In genomic region chr2:223549215-223549614, GRCh38 we compare ENCODE assay signal across 11 cellular contexts. TPM values are rescaled to one million over a fixed set of nuclear protein-coding genes. Genes with fewer than 3 reads are reported as not detected.
A peak's percentile ranks its signal among the peaks of the same experiment; 100 is the strongest.
DNase-seq lines count a peak whose midpoint lies in the region; ATAC-seq and TF ChIP-seq lines count a peak whose summit lies in the region.
"Had no signal": no experiment of that assay in that cellular context is flagged by ENCODE, and none has a peak within 500 bp of the region (broad histone marks: within the 10 kb centered on the region; RNA-seq: fewer than 3 reads in every experiment).

No MANE protein-coding gene starts in this region.

- 24 to 30% methylated on average over 8 of the region's 8 CpGs for WGBS in tibial nerve, 2 donors

- no peaks in the 10 kb centered on the region for H3K79me2 ChIP-seq in ACC112 (ENCODE audit: control insufficient read depth, insufficient read depth, low read length, unreplicated experiment)

- H3K27ac ChIP-seq in ACC112 (ENCODE audit: low read depth, low read length) (peak overlapping the region; percentile 64), tibial nerve (no peak overlapping the region), uterus (no peak overlapping the region)
- H3K27ac ChIP-seq: HL-60 had no signal

- H3K36me3 ChIP-seq in ACC112 (ENCODE audit: insufficient read depth, low read length) (no peaks in the 10 kb centered on the region), tibial nerve (no peaks in the 10 kb centered on the region), uterus (no peaks in the 10 kb centered on the region)

- peaks cover 8% of the 10 kb centered on the region for H3K27me3 Mint-ChIP-seq in glutamatergic neuron (ENCODE audit: unreplicated experiment)

- TF ChIP-seq CTCF in glutamatergic neuron (IDR thresholded peaks at IDR 0.05; ENCODE audit: partially characterized antibody, unreplicated experiment): no peak
- TF ChIP-seq CTCF in tibial nerve (IDR thresholded peaks at IDR 0.05): no peak
- no peak for TF ChIP-seq CTCF in uterus (IDR thresholded peaks at IDR 0.05)

- no peak for TF ChIP-seq EP300 in tibial nerve (IDR thresholded peaks at IDR 0.05)

- no peak for ATAC-seq in GM19397 (IDR thresholded peaks at IDR 0.05; ENCODE audit: unreplicated experiment)
- ATAC-seq: activated T-cell treated with anti-CD3 and anti-CD28 coated beads, Interleukin-2, amount 50 U/mL, for 4 hours had no signal

- H3K27ac Mint-ChIP-seq in glutamatergic neuron (ENCODE audit: unreplicated experiment): peak overlapping the region; percentile 88
- H3K27ac Mint-ChIP-seq: nephron had no signal

- no peak overlapping the region for H3K4me3 Mint-ChIP-seq in glutamatergic neuron (ENCODE audit: unreplicated experiment)
- H3K4me3 Mint-ChIP-seq: activated T-cell treated with anti-CD3 and anti-CD28 coated beads, Interleukin-2, amount 50 U/mL, for 4 hours; nephron had no signal

- no peaks in the 10 kb centered on the region for H3K36me3 Mint-ChIP-seq in glutamatergic neuron (ENCODE audit: unreplicated experiment)

- no peak overlapping the region for H2AFZ ChIP-seq in ACC112 (ENCODE audit: low read length, unreplicated experiment)

- H3K4me1 ChIP-seq in ACC112 (ENCODE audit: control insufficient read depth, insufficient read depth, low read length, unreplicated experiment) (peaks cover 22% of the 10 kb centered on the region), tibial nerve (peaks cover 0 to 6% (median 0%) of the 10 kb centered on the region in 4 donors), uterus (no peaks in the 10 kb centered on the region)

- H3K4me3 ChIP-seq in ACC112 (ENCODE audit: low read depth, low read length): peak overlapping the region; percentile 7; the same call in 1 of the 2 replicates
- H3K4me3 ChIP-seq in tibial nerve: no peak overlapping the region
- no peak overlapping the region for H3K4me3 ChIP-seq in uterus

- intact Hi-C loops in uterus (cut with DNase I; ENCODE audit: low total_unique reads): no loop called here

- TF ChIP-seq POLR2A in tibial nerve (IDR thresholded peaks at IDR 0.05) (no peak), uterus (IDR thresholded peaks at IDR 0.05) (no peak)

- DNase-seq in HT1080 (ENCODE audit: low read depth): peak; percentile 99
- peak; percentile 95 for DNase-seq in SW480 (ENCODE audit: low spot score)
- DNase-seq in glutamatergic neuron: peak; percentile 12
- DNase-seq in tibial nerve (ENCODE audit: low spot score in 2 of 2): no peak
- no peak for DNase-seq in uterus
- no peak for DNase-seq in occipital lobe (lab: John Stamatoyannopoulos, UW)
- DNase-seq: activated T-cell treated with anti-CD3 and anti-CD28 coated beads, Interleukin-2, amount 50 U/mL, for 4 hours had no signal

- H3K4me1 Mint-ChIP-seq in glutamatergic neuron (ENCODE audit: low read depth, unreplicated experiment): peaks cover 45% of the 10 kb centered on the region
- H3K4me1 Mint-ChIP-seq: nephron had no signal

- H3K27me3 ChIP-seq in ACC112 (ENCODE audit: insufficient read depth, low read length): no peaks in the 10 kb centered on the region
- no peaks in the 10 kb centered on the region for H3K27me3 ChIP-seq in tibial nerve
- H3K27me3 ChIP-seq in uterus: no peaks in the 10 kb centered on the region

- H3K9me3 Mint-ChIP-seq in glutamatergic neuron (ENCODE audit: unreplicated experiment): peaks cover 15% of the 10 kb centered on the region
- H3K9me3 Mint-ChIP-seq: nephron had no signal

- H3K9me3 ChIP-seq in tibial nerve: no peaks in the 10 kb centered on the region
- H3K9me3 ChIP-seq in uterus: no peaks in the 10 kb centered on the region

RNA-seq across cellular contexts. Expression of gene SCG2, which starts 52.9 kb away (rescaled TPM):
- total RNA-seq in HT1080 (2014; rRNA removed; shearing (Covaris generic)): 4.6 and 8.2 TPM in 2 replicates
- polyA plus RNA-seq in HT1080 (2015; cell fraction: cytosol; rRNA removed): 4.4 and 5.8 TPM in 2 replicates
- 17.2 and 22.1 TPM in 2 replicates for polyA plus RNA-seq in HT1080 (2015; cell fraction: nucleus; rRNA removed)
- total RNA-seq in glutamatergic neuron (ENCODE audit: unreplicated experiment): 38.7 TPM
- under 1 TPM in 2 of 4 donors, not detected in 2; 0.30 to 0.63 TPM for total RNA-seq in tibial nerve
- 1 to 10 TPM in 1 of 4 donors, under 1 TPM in 1, not detected in 2; 0.95 to 5.0 TPM for total RNA-seq in uterus
- total RNA-seq in occipital lobe: 52.9 TPM
- total RNA-seq: activated T-cell treated with anti-CD3 and anti-CD28 coated beads, Interleukin-2, amount 50 U/mL, for 4 hours had no signal

Comparison
In these comparisons a context has a peak if more than half of its experiments do, and no peak if none do; other contexts are left out.
1. DNase-seq: peak in HT1080 (single experiment), SW480 (single experiment) and glutamatergic neuron (single experiment); none in tibial nerve (0 of 2), uterus (0 of 2) and occipital lobe (single experiment).